8 cellular contexts compared by ENCODE assay signal in the genomic region with DNA sequence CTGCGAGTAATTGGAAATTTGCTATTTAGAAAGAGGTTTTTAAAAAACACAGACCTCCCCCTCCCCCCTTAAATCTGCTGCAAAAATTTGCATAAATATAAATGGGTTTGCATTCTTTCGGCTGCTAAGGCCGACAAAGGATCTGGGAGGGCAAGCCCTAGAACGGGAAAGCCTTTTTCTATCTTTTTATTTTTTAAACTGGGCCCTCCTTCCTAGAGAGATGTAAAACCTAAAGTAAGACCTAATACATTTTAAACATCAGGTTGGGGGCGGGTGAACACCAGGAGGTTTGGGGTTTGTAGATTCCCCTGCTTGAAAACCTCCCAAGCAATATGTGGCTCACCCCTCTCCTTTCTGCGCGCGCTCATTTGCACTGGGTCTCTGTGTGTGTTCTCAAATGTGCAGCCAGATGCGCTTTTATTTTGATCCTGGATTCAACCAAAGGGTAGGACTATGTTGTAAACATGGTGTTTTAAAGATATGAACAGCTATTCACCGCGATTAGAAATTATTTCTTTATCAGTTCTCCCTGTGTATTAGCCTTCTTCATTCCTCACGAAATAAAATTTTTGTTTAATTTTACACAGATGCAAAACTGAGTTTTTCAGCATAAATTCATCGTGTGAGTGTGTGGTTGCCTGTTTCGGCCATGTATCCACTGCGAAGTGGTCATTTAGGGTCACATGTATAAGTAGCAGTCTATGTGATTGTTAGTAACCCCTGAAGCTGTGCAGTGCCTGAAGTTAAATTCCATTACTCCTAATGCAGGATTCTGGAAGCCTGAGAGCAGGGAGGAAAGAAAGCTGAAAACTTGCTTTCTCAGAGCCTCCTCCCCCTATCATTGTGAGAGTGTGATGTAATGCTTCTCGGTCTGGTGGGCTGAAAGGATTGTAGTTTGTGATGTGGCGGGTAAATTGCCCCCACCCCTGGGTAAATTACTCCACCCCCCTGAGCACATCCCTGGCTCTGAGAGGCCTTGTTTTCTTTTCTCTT. TPM values are rescaled to one million over a fixed set of nuclear protein-coding genes. Genes with fewer than 3 reads are reported as not detected.
A peak's percentile ranks its signal among the peaks of the same experiment; 100 is the strongest.
DNase-seq lines count a peak whose midpoint lies in the region; ATAC-seq and TF ChIP-seq lines count a peak whose summit lies in the region.

No MANE protein-coding gene starts in this region.

- H3K9me3 ChIP-seq in WERI-Rb-1 (ENCODE audit: severe bottlenecking) (no peaks in the 10 kb centered on the region), endodermal cell (ENCODE audit: control insufficient read depth, low read length) (no peaks in the 10 kb centered on the region), thyroid gland (no peaks in the 10 kb centered on the region)

- intact Hi-C loops in thyroid gland (cut with DNase I): loop anchor here (5.0 kb wide), 1 partner anchor 136 kb away; no protein-coding TSS in a partner anchor

- TF ChIP-seq CTCF in WERI-Rb-1 (IDR thresholded peaks at IDR 0.05; ENCODE audit: low read depth, low read length) (no peak), endodermal cell (conservative IDR thresholded peaks at IDR 0.05) (no peak), mesothelial cell of epicardium (IDR thresholded peaks at IDR 0.05; ENCODE audit: unreplicated experiment) (no peak), thyroid gland (IDR thresholded peaks at IDR 0.05) (no peak)

- H3K27me3 ChIP-seq in WERI-Rb-1 (ENCODE audit: insufficient read depth, low read depth, severe bottlenecking) (no peaks in the 10 kb centered on the region), endodermal cell (ENCODE audit: control insufficient read depth, insufficient read depth, low read length, poor library complexity, severe bottlenecking) (no peaks in the 10 kb centered on the region), thyroid gland (no peaks in the 10 kb centered on the region)

- H3K4me3 ChIP-seq in WERI-Rb-1 (ENCODE audit: low read depth, low read length): peak overlapping the region; percentile 99
- peak overlapping the region; percentile 100 for H3K4me3 ChIP-seq in endodermal cell (ENCODE audit: low read length)
- peak overlapping the region in 2 of 3 donors; percentile 29 to 64 for H3K4me3 ChIP-seq in thyroid gland (replicated peaks in 1 of 3)

- H3K9ac ChIP-seq in endodermal cell (ENCODE audit: extremely low read depth, low read length, poor library complexity, severe bottlenecking): peak overlapping the region; percentile 100

- DNase-seq in GDM1 (lab: John Stamatoyannopoulos, UW) (peak; percentile 14), NCI-H1092 (lab: John Stamatoyannopoulos, UW) (peak; percentile 28), WERI-Rb-1 (peak; percentile 17), endodermal cell (peak; percentile 71), mesothelial cell of epicardium (ENCODE audit: low spot score in 2 of 2, unreplicated experiment in 2 of 2) (peak in 1 of 2 experiments; percentile 49), thyroid gland (peak; percentile 36 to 43), AG08396 (ENCODE audit: low spot score) (no peak)

- H3K36me3 Mint-ChIP-seq in endodermal cell (ENCODE audit: low read depth): no peaks in the 10 kb centered on the region
- no peaks in the 10 kb centered on the region for H3K36me3 Mint-ChIP-seq in mesothelial cell of epicardium

- H3K27me3 Mint-ChIP-seq in endodermal cell (ENCODE audit: insufficient read depth) (no peaks in the 10 kb centered on the region), mesothelial cell of epicardium (ENCODE audit: low read depth) (no peaks in the 10 kb centered on the region)

- H3K27ac Mint-ChIP-seq in endodermal cell (peak overlapping the region; percentile 99), mesothelial cell of epicardium (peak overlapping the region; percentile 99)

- 0% methylated on average over 3 to 14 of the region's 17 CpGs for WGBS in endodermal cell (ENCODE audit: insufficient coverage in 1 of 2, insufficient read length in 1 of 2), 2 experiments
- 1% methylated on average over 17 of the region's 17 CpGs for WGBS in thyroid gland, 2 donors

- no peaks in the 10 kb centered on the region for H3K9me3 Mint-ChIP-seq in endodermal cell
- H3K9me3 Mint-ChIP-seq in mesothelial cell of epicardium: no peaks in the 10 kb centered on the region

- no peak for ATAC-seq in HG02642 (IDR thresholded peaks at IDR 0.05; ENCODE audit: poor library complexity, unreplicated experiment)

- TF ChIP-seq POLR2A in thyroid gland (IDR thresholded peaks at IDR 0.05): no peak

- peak overlapping the region; percentile 85 for H3K27ac ChIP-seq in WERI-Rb-1
- H3K27ac ChIP-seq in endodermal cell (ENCODE audit: low read depth, low read length): peak overlapping the region; percentile 95
- H3K27ac ChIP-seq in thyroid gland: peak overlapping the region in 2 of 3 donors; percentile 65 to 70

- peak overlapping the region; percentile 90 for H3K4me3 Mint-ChIP-seq in endodermal cell
- H3K4me3 Mint-ChIP-seq in mesothelial cell of epicardium: peak overlapping the region; percentile 92

- H3K4me1 Mint-ChIP-seq in endodermal cell (peaks cover 50% of the 10 kb centered on the region), mesothelial cell of epicardium (peaks cover 57% of the 10 kb centered on the region)

- no peaks in the 10 kb centered on the region for H3K36me3 ChIP-seq in WERI-Rb-1
- H3K36me3 ChIP-seq in endodermal cell (ENCODE audit: control insufficient read depth, insufficient read depth, low read length): no peaks in the 10 kb centered on the region
- H3K36me3 ChIP-seq in thyroid gland: no peaks in the 10 kb centered on the region

- H3K4me1 ChIP-seq in endodermal cell (ENCODE audit: control insufficient read depth, insufficient read depth, low read length) (peaks cover 14% of the 10 kb centered on the region), thyroid gland (peaks cover 45 to 53% of the 10 kb centered on the region in 2 donors)

RNA-seq across cellular contexts. Expression of a gene that starts 1.0 kb away (rescaled TPM):
- total RNA-seq in endodermal cell: 10 to 100 TPM; 57.5 to 62.5 TPM
- 13.7 TPM for polyA plus RNA-seq in endodermal cell (2013, experiment 1 of 2)
- 14.7 TPM for polyA plus RNA-seq in endodermal cell (2013, experiment 2 of 2)
- total RNA-seq in mesothelial cell of epicardium: 71.5 to 80.1 TPM (median 75.7 TPM) in 3 replicates
- total RNA-seq in thyroid gland: 100 to 1,000 TPM in 2 of 4 donors, 10 to 100 TPM in 2; 46.1 to 202 (median 114) TPM

Comparison
In these comparisons a context has a peak if more than half of its experiments do, and no peak if none do; other contexts are left out.
1. H3K4me3 ChIP-seq: peak in every context shown above with its lines; median percentile 100 in endodermal cell; 99 in WERI-Rb-1; 46 in thyroid gland.